ENCODE assay signal across 23 cellular contexts in genomic region chr1:65386452-65386851, GRCh38. TPM values are rescaled to one million over a fixed set of nuclear protein-coding genes. Genes with fewer than 3 reads are reported as not detected.
DNase-seq lines count a peak whose midpoint lies in the region; ATAC-seq and TF ChIP-seq lines count a peak whose summit lies in the region.
"Had no signal": no experiment of that assay in that cellular context is flagged by ENCODE, and none has a peak within 500 bp of the region (broad histone marks: within the 10 kb centered on the region; RNA-seq: fewer than 3 reads in every experiment).

No MANE protein-coding gene starts in this region.

- H3K4me2 ChIP-seq in neural progenitor cell = no peak overlapping the region
- H3K4me2 ChIP-seq: A549; BLaER1 treated with 17β-estradiol and CSF1 and Interleukin-3, amounts not matched to agents 10 nM and 100 nM had no signal

- no peaks in the 10 kb centered on the region for H3K9me3 ChIP-seq in neural progenitor cell (ENCODE audit: low read depth)
- no peaks in the 10 kb centered on the region for H3K9me3 ChIP-seq in mucosa of descending colon
- H3K9me3 ChIP-seq: A549, BE2C, HAP-1 had no signal

- peak; percentile 7 for DNase-seq in DMS 273 treated with DMSO at 0.1 percent for 48 hours (lab: John Stamatoyannopoulos, UW)
- DNase-seq in NCI-H1694 treated with DMSO at 0.1 percent for 48 hours (lab: John Stamatoyannopoulos, UW) = peak; percentile 35
- DNase-seq in cerebellar cortex (ENCODE audit: low spot score) = peak; percentile 96
- DNase-seq in posterior cingulate gyrus = peak in 6 of 10 donors; percentile 8 to 77 (median 14)
- DNase-seq in neural progenitor cell (ENCODE audit: low spot score) = no peak
- no peak for DNase-seq in SHP77 treated with DMSO at 0.1 percent for 48 hours (lab: John Stamatoyannopoulos, UW)
- DNase-seq in mucosa of descending colon = no peak
- DNase-seq: 8988T; ACHN; AML-193; BE2C; CD4-positive, alpha-beta T cell; CD8-positive, alpha-beta memory T cell; DMS153; DND-41; GDM1; GOT3; HFFc6 had no signal

- no peaks in the 10 kb centered on the region for H4K20me1 ChIP-seq in neural progenitor cell (ENCODE audit: low read depth)
- H4K20me1 ChIP-seq: BLaER1 treated with 17β-estradiol and CSF1 and Interleukin-3, amounts not matched to agents 10 nM and 100 nM had no signal

- no peaks in the 10 kb centered on the region for H3K4me1 Mint-ChIP-seq in neural progenitor cell
- H3K4me1 Mint-ChIP-seq: CD14-positive monocyte; CD8-positive, alpha-beta memory T cell had no signal

- H3K27me3 Mint-ChIP-seq in neural progenitor cell (ENCODE audit: insufficient read depth, low read depth) = peaks cover 2% of the 10 kb centered on the region
- H3K27me3 Mint-ChIP-seq: CD4-positive, alpha-beta T cell; CD8-positive, alpha-beta memory T cell had no signal

- ATAC-seq in GM18511 (IDR thresholded peaks at IDR 0.05; ENCODE audit: unreplicated experiment) (no peak), mucosa of descending colon (no peak)
- ATAC-seq: A549 had no signal

- H3K36me3 ChIP-seq in neural progenitor cell (peaks cover 4% of the 10 kb centered on the region), mucosa of descending colon (ENCODE audit: low read depth) (no peaks in the 10 kb centered on the region)
- H3K36me3 ChIP-seq: BE2C had no signal

- no peaks in the 10 kb centered on the region for H3K27me3 ChIP-seq in neural progenitor cell
- H3K27me3 ChIP-seq: BE2C; BLaER1 treated with 17β-estradiol and CSF1 and Interleukin-3, amounts not matched to agents 10 nM and 100 nM had no signal

- intact Hi-C loops in posterior cingulate gyrus (cut with DNase I) (no loop called here), mucosa of descending colon (cut with DNase I, micrococcal nuclease) (no loop called here)

- TF ChIP-seq CTCF in neural progenitor cell (IDR thresholded peaks at IDR 0.05) (no peak), mucosa of descending colon (IDR thresholded peaks at IDR 0.05) (no peak)

- no peak overlapping the region for H2AFZ ChIP-seq in neural progenitor cell (replicated peaks)

- no peaks in the 10 kb centered on the region for H3K36me3 Mint-ChIP-seq in neural progenitor cell
- H3K36me3 Mint-ChIP-seq: CD14-positive monocyte had no signal

- no peaks in the 10 kb centered on the region for H3K79me2 ChIP-seq in neural progenitor cell (ENCODE audit: low read depth)

- H3K4me3 Mint-ChIP-seq in neural progenitor cell = no peak overlapping the region
- H3K4me3 Mint-ChIP-seq: CD14-positive monocyte; CD4-positive, alpha-beta T cell; CD8-positive, alpha-beta memory T cell; HFFc6 had no signal

- no peak overlapping the region for H3K9ac ChIP-seq in neural progenitor cell
- H3K9ac ChIP-seq: BLaER1 treated with 17β-estradiol and CSF1 and Interleukin-3, amounts not matched to agents 10 nM and 100 nM had no signal

- no peaks in the 10 kb centered on the region for H3K4me1 ChIP-seq in neural progenitor cell
- H3K4me1 ChIP-seq in mucosa of descending colon (ENCODE audit: low read depth) = no peaks in the 10 kb centered on the region
- H3K4me1 ChIP-seq: A549; BE2C; BLaER1 treated with 17β-estradiol and CSF1 and Interleukin-3, amounts not matched to agents 10 nM and 100 nM; HAP-1 had no signal

- no peaks in the 10 kb centered on the region for H3K9me3 Mint-ChIP-seq in neural progenitor cell
- H3K9me3 Mint-ChIP-seq: HFFc6 had no signal

- no peaks in the 10 kb centered on the region for H3F3A ChIP-seq in neural progenitor cell (ENCODE audit: low read depth)

- H3K4me3 ChIP-seq in neural progenitor cell (no peak overlapping the region), mucosa of descending colon (no peak overlapping the region)
- H3K4me3 ChIP-seq: A549; BLaER1 treated with 17β-estradiol and CSF1 and Interleukin-3, amounts not matched to agents 10 nM and 100 nM; HAP-1 had no signal

- no peak overlapping the region for H3K27ac ChIP-seq in neural progenitor cell
- H3K27ac ChIP-seq: A549; BLaER1 treated with 17β-estradiol and CSF1 and Interleukin-3, amounts not matched to agents 10 nM and 100 nM had no signal

- H3K27ac Mint-ChIP-seq in neural progenitor cell = no peak overlapping the region
- H3K27ac Mint-ChIP-seq: CD14-positive monocyte; CD4-positive, alpha-beta T cell; CD8-positive, alpha-beta memory T cell; HFFc6 had no signal

RNA-seq across cellular contexts. Expression of gene LEPR, which starts 34.0 kb away (rescaled TPM):
- total RNA-seq in neural progenitor cell (ENCODE audit: low replicate concordance) (11.4 and 15.2 TPM in 2 replicates), mucosa of descending colon (1 to 10 TPM; 2.6 to 7.5 (median 4.6) TPM)

RNA-seq across cellular contexts. Expression of gene LEPROT, which starts 34.0 kb away (rescaled TPM):
- 44.3 and 49.2 TPM in 2 replicates for total RNA-seq in neural progenitor cell (ENCODE audit: low replicate concordance)
- 10 to 100 TPM; 56.4 to 74.8 (median 56.6) TPM for total RNA-seq in mucosa of descending colon

Comparison
In these comparisons a context has a peak if more than half of its experiments do, and no peak if none do; other contexts are left out.
1. DNase-seq: peak in DMS 273 treated with DMSO at 0.1 percent for 48 hours (single experiment), NCI-H1694 treated with DMSO at 0.1 percent for 48 hours (single experiment), cerebellar cortex (single experiment) and posterior cingulate gyrus (6 of 10); none in neural progenitor cell (single experiment), SHP77 treated with DMSO at 0.1 percent for 48 hours (single experiment) and mucosa of descending colon (0 of 3).